Comparison of ENCODE assay signal across 27 cellular contexts in the genomic region with DNA sequence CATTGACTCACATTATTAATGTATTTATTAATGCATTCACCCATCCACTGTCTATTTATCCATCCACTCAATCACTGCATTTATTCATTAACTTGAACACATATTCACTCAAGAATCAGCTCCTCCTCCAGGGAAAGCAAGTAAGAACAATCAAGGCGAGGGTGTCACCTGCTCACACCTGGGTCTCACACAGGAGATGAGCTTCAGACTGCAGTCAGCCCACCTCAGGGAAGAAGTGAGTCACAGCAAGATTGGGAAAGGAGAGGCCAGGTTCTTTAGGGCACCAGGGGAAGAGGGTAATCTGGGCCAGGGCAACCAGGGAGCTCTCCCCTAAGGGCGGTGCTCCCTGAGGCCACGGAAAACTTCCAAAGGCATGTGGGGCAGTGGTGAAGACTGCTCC.
"Had no signal": no experiment of that assay in that cellular context is flagged by ENCODE, and none has a peak within 500 bp of the region (broad histone marks: within the 10 kb centered on the region; RNA-seq: fewer than 3 reads in every experiment).

No MANE protein-coding gene starts in this region.

- H3K36me3 Mint-ChIP-seq: memory B cell, natural killer cell had no signal

- H3K27ac ChIP-seq: dorsolateral prefrontal cortex, esophagus muscularis mucosa, heart right ventricle, lower lobe of right lung, neutrophil, prostate gland, right atrium auricular region, suprapubic skin, transverse colon, vagina had no signal

- H3K4me1 Mint-ChIP-seq: memory B cell, natural killer cell had no signal

- H3K4me3 ChIP-seq: dorsolateral prefrontal cortex, esophagus muscularis mucosa, heart right ventricle, lower lobe of right lung, prostate gland, right atrium auricular region, smooth muscle cell, suprapubic skin, transverse colon, vagina had no signal

- ATAC-seq: heart right ventricle; left ventricle myocardium superior; lower lobe of right lung; natural killer cell; sciatic nerve; stimulated activated naive CD8-positive, alpha-beta T cell treated with anti-CD3 and anti-CD28 coated beads, Interleukin-15, amount 100 ng/mL, for 72 hours had no signal

- H3K9me3 Mint-ChIP-seq: endodermal cell; natural killer cell; stimulated activated naive CD8-positive, alpha-beta T cell treated with anti-CD3 and anti-CD28 coated beads, Interleukin-15, amount 100 ng/mL, for 72 hours had no signal

- H3K9me3 ChIP-seq: esophagus muscularis mucosa, heart right ventricle, lower lobe of right lung, neutrophil, prostate gland, right atrium auricular region, suprapubic skin, transverse colon, vagina had no signal

- H3K27ac Mint-ChIP-seq: endodermal cell; memory B cell; natural killer cell; stimulated activated naive CD8-positive, alpha-beta T cell treated with anti-CD3 and anti-CD28 coated beads, Interleukin-15, amount 100 ng/mL, for 72 hours had no signal

- H3K27me3 ChIP-seq: right atrium auricular region, suprapubic skin, vagina had no signal

- H3K36me3 ChIP-seq: esophagus muscularis mucosa, heart right ventricle, lower lobe of right lung, neutrophil, prostate gland, right atrium auricular region, suprapubic skin, transverse colon, vagina had no signal

- H3K4me3 Mint-ChIP-seq: endodermal cell; memory B cell; natural killer cell; stimulated activated naive CD8-positive, alpha-beta T cell treated with anti-CD3 and anti-CD28 coated beads, Interleukin-15, amount 100 ng/mL, for 72 hours had no signal

- DNase-seq: dorsolateral prefrontal cortex; effector CD8-positive, alpha-beta T cell; endodermal cell; foreskin melanocyte; glutamatergic neuron; heart right ventricle; hippocampal formation; kidney glomerular epithelial cell; left ventricle myocardium superior; lower lobe of right lung; natural killer cell; stimulated activated CD4-positive, alpha-beta T cell treated with anti-CD3 and anti-CD28 coated beads, Interleukin-12 subunit alpha, Interleukin-12 subunit beta, amount 100 ng/mL, for 4 hours; stimulated activated CD4-positive, alpha-beta T cell treated with anti-CD3 and anti-CD28 coated beads, Interleukin-1b, Interleukin-23, amount 100 ng/mL, for 48 hours; stimulated activated CD4-positive, alpha-beta T cell treated with anti-CD3 and anti-CD28 coated beads, Interleukin-4, amount 100 ng/mL, for 1 hour; stimulated activated CD8-positive, alpha-beta memory T cell treated with anti-CD3 and anti-CD28 coated beads, Interleukin-4, amount 100 ng/mL, for 48 hours; stimulated activated naive CD4-positive, alpha-beta T cell; stimulated activated naive CD8-positive, alpha-beta T cell treated with anti-CD3 and anti-CD28 coated beads, Interleukin-15, amount 100 ng/mL, for 72 hours; transverse colon had no signal

- H3K4me1 ChIP-seq: heart right ventricle, lower lobe of right lung, right atrium auricular region had no signal

- H3K27me3 Mint-ChIP-seq: memory B cell; stimulated activated naive CD8-positive, alpha-beta T cell treated with anti-CD3 and anti-CD28 coated beads, Interleukin-15, amount 100 ng/mL, for 72 hours had no signal
